29 cellular contexts compared by ENCODE assay signal in genomic region chr4:98674404-98675173, GRCh38.
"Had no signal": no experiment of that assay in that cellular context is flagged by ENCODE, and none has a peak within 500 bp of the region (broad histone marks: within the 10 kb centered on the region; RNA-seq: fewer than 3 reads in every experiment).

No MANE protein-coding gene starts in this region.

- H3K36me3 ChIP-seq: colonic mucosa, esophagus squamous epithelium, heart right ventricle, left lung, sigmoid colon, uterus had no signal

- H3K27me3 Mint-ChIP-seq: activated CD8-positive, alpha-beta T cell treated with anti-CD3 and anti-CD28 coated beads for 36 hours had no signal

- H3K4me1 ChIP-seq: colonic mucosa, esophagus squamous epithelium, heart right ventricle, left lung, sigmoid colon, testis, uterus had no signal

- DNase-seq: activated CD4-positive, alpha-beta T cell treated with anti-CD3 and anti-CD28 coated beads, Interleukin-2, amount 10 ng/mL, durations not matched to agents 7 days and 5 days; activated CD4-positive, CD25-positive, alpha-beta regulatory T cell treated with anti-CD3 and anti-CD28 coated beads, Interleukin-2, amount 50 U/mL, for 72 hours; activated CD8-positive, alpha-beta T cell treated with anti-CD3 and anti-CD28 coated beads for 36 hours; activated naive CD4-positive, alpha-beta T cell; activated T-cell treated with anti-CD3 and anti-CD28 coated beads, Interleukin-2, amount 50 U/mL, for 1 hour; amygdala; colonic mucosa; dorsolateral prefrontal cortex; effector memory CD8-positive, alpha-beta T cell; esophagus squamous epithelium; heart right ventricle; left lung; mammary epithelial cell; nucleus accumbens; posterior cingulate gyrus; sigmoid colon; stimulated activated CD4-positive, alpha-beta T cell treated with anti-CD3 and anti-CD28 coated beads, Interleukin-2, amount 100 ng/mL, for 48 hours; stimulated activated CD8-positive, alpha-beta memory T cell treated with anti-CD3 and anti-CD28 coated beads, Interleukin-4, amount 100 ng/mL, for 48 hours; stimulated activated naive CD4-positive, alpha-beta T cell; T1000; testis; trophoblast cell; uterus had no signal

- H3K27ac ChIP-seq: colonic mucosa, dorsolateral prefrontal cortex, esophagus squamous epithelium, heart right ventricle, left lung, sigmoid colon, testis, uterus, VCaP had no signal

- FAIRE-seq: bronchial epithelial cell had no signal

- H3K27ac Mint-ChIP-seq: activated CD4-positive, alpha-beta T cell treated with anti-CD3 and anti-CD28 coated beads, Interleukin-2, amount 10 ng/mL, durations not matched to agents 7 days and 5 days; activated CD8-positive, alpha-beta T cell treated with anti-CD3 and anti-CD28 coated beads for 36 hours; activated naive CD8-positive, alpha-beta T cell; activated T-helper 2 cell treated with anti-CD3 and anti-CD28 coated beads, Interferon-gamma antibody, Interleukin-2, Interleukin-4, amounts not matched to agents 10 μg/mL and 5 μg/mL and 100 μg/mL, durations not matched to agents 14 hours and 24 hours and 36 hours; effector memory CD8-positive, alpha-beta T cell; nephron; T-helper 1 cell treated with Interleukin-12 subunit alpha and Interleukin-12 subunit beta and Interleukin-4 antibody, amounts not matched to agents 30 μg/mL and 1 μg/mL, for 36 hours had no signal

- H3K9me3 Mint-ChIP-seq: activated CD8-positive, alpha-beta T cell treated with anti-CD3 and anti-CD28 coated beads for 36 hours; activated T-helper 2 cell treated with anti-CD3 and anti-CD28 coated beads, Interferon-gamma antibody, Interleukin-2, Interleukin-4, amounts not matched to agents 10 μg/mL and 5 μg/mL and 100 μg/mL, durations not matched to agents 14 hours and 24 hours and 36 hours; effector memory CD8-positive, alpha-beta T cell; nephron; T-helper 1 cell treated with Interleukin-12 subunit alpha and Interleukin-12 subunit beta and Interleukin-4 antibody, amounts not matched to agents 30 μg/mL and 1 μg/mL, for 36 hours had no signal

- H3K9me3 ChIP-seq: colonic mucosa, esophagus squamous epithelium, heart right ventricle, left lung, sigmoid colon, testis, uterus had no signal

- H3K4me3 Mint-ChIP-seq: activated CD4-positive, alpha-beta T cell treated with anti-CD3 and anti-CD28 coated beads, Interleukin-2, amount 10 ng/mL, durations not matched to agents 7 days and 5 days; activated CD8-positive, alpha-beta T cell treated with anti-CD3 and anti-CD28 coated beads for 36 hours; activated naive CD8-positive, alpha-beta T cell; effector memory CD8-positive, alpha-beta T cell; nephron; T-helper 1 cell treated with Interleukin-12 subunit alpha and Interleukin-12 subunit beta and Interleukin-4 antibody, amounts not matched to agents 30 μg/mL and 1 μg/mL, for 36 hours had no signal

- H3K27me3 ChIP-seq: colonic mucosa, dorsolateral prefrontal cortex, esophagus squamous epithelium, left lung, sigmoid colon, testis, uterus had no signal

- H3K4me3 ChIP-seq: colonic mucosa, dorsolateral prefrontal cortex, esophagus squamous epithelium, heart right ventricle, left lung, sigmoid colon, testis, uterus had no signal

- ATAC-seq: activated CD8-positive, alpha-beta T cell treated with anti-CD3 and anti-CD28 coated beads for 36 hours; effector memory CD8-positive, alpha-beta T cell; heart right ventricle; left lung had no signal
